6 cellular contexts compared by ENCODE assay signal in genomic region chr2:211955648-211956047, GRCh38.
"Had no signal": no experiment of that assay in that cellular context is flagged by ENCODE, and none has a peak within 500 bp of the region (broad histone marks: within the 10 kb centered on the region; RNA-seq: fewer than 3 reads in every experiment).

No MANE protein-coding gene starts in this region.

- H3K27ac ChIP-seq: HL-60, KMS-11 had no signal

- H3K4me3 ChIP-seq: K562 had no signal

- DNase-seq: IMR-90, KBM-7, KG1 had no signal
